1 cellular context compared by ENCODE assay signal in the genomic region with DNA sequence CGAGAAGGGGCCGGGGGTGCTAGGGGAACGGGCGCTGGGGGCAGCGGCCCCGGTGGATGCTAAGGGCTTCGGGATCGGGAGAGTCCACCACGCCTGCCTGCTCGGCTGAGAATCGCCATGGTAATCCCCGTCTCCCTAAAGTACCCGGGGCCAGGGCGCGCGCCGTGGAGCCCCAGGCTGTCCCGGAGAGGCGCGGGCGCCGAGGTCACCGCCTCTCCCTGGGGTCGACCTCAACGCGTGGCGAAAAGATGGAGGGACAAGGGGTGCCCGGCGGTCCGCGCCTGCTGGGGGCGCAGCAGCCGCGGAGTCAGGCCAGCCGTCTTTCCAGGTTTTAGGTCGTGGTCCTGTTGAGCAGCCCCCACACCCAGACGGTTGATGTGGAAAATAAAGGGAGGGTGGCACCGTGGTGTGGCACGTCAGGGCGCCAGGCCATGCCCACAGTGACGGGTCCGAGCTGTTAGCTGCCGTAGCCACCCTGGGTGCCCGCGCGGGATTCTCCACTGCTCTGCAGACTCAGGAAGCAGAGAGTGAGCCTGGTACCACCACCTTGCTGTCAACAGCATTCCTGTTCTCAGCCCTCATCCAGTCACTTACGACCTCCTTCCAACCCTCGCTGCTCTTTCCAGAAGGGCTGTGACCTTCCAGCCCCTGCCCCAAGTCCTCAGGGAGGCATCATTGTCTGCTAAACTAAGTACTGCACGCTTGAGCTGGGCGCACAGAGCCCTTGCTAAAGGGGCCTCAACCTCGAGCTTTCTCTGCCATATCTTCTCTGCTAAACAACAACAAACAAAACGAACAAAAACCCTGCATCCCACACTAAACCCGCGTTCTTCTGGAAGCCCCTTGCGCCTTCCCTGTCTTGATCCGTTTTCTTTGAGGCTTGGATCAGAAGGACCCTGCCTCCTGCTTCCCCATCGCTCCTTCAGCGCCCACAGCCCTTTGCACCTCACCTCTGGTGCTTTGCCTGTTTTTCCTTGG.
TF ChIP-seq lines count a peak whose summit lies in the region.

No MANE protein-coding gene starts in this region.

TF ChIP-seq in GM23338, 12 proteins besides CTCF, POLR2A, EP300 and RAD21 (continued from another document):
- TF ChIP-seq, protein P1, sequence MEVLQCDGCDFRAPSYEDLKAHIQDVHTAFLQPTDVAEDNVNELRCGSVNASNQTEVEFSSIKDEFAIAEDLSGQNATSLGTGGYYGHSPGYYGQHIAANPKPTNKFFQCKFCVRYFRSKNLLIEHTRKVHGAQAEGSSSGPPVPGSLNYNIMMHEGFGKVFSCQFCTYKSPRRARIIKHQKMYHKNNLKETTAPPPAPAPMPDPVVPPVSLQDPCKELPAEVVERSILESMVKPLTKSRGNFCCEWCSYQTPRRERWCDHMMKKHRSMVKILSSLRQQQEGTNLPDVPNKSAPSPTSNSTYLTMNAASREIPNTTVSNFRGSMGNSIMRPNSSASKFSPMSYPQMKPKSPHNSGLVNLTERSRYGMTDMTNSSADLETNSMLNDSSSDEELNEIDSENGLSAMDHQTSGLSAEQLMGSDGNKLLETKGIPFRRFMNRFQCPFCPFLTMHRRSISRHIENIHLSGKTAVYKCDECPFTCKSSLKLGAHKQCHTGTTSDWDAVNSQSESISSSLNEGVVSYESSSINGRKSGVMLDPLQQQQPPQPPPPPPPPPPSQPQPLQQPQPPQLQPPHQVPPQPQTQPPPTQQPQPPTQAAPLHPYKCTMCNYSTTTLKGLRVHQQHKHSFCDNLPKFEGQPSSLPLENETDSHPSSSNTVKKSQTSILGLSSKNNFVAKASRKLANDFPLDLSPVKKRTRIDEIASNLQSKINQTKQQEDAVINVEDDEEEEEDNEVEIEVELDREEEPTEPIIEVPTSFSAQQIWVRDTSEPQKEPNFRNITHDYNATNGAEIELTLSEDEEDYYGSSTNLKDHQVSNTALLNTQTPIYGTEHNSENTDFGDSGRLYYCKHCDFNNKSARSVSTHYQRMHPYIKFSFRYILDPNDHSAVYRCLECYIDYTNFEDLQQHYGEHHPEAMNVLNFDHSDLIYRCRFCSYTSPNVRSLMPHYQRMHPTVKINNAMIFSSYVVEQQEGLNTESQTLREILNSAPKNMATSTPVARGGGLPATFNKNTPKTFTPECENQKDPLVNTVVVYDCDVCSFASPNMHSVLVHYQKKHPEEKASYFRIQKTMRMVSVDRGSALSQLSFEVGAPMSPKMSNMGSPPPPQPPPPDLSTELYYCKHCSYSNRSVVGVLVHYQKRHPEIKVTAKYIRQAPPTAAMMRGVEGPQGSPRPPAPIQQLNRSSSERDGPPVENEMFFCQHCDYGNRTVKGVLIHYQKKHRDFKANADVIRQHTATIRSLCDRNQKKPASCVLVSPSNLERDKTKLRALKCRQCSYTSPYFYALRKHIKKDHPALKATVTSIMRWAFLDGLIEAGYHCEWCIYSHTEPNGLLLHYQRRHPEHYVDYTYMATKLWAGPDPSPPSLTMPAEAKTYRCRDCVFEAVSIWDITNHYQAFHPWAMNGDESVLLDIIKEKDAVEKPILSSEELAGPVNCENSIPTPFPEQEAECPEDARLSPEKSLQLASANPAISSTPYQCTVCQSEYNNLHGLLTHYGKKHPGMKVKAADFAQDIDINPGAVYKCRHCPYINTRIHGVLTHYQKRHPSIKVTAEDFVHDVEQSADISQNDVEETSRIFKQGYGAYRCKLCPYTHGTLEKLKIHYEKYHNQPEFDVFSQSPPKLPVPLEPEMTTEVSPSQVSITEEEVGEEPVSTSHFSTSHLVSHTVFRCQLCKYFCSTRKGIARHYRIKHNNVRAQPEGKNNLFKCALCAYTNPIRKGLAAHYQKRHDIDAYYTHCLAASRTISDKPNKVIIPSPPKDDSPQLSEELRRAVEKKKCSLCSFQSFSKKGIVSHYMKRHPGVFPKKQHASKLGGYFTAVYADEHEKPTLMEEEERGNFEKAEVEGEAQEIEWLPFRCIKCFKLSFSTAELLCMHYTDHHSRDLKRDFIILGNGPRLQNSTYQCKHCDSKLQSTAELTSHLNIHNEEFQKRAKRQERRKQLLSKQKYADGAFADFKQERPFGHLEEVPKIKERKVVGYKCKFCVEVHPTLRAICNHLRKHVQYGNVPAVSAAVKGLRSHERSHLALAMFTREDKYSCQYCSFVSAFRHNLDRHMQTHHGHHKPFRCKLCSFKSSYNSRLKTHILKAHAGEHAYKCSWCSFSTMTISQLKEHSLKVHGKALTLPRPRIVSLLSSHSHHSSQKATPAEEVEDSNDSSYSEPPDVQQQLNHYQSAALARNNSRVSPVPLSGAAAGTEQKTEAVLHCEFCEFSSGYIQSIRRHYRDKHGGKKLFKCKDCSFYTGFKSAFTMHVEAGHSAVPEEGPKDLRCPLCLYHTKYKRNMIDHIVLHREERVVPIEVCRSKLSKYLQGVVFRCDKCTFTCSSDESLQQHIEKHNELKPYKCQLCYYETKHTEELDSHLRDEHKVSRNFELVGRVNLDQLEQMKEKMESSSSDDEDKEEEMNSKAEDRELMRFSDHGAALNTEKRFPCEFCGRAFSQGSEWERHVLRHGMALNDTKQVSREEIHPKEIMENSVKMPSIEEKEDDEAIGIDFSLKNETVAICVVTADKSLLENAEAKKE (CRISPR knock-in tag; IDR thresholded peaks at IDR 0.05) = no peak
- TF ChIP-seq NANOG (IDR thresholded peaks at IDR 0.05; ENCODE audit: borderline replicate concordance) (no peak), POLR2AphosphoS5 (IDR thresholded peaks at IDR 0.05; ENCODE audit: low read depth) (no peak)
- TF ChIP-seq, protein P2, sequence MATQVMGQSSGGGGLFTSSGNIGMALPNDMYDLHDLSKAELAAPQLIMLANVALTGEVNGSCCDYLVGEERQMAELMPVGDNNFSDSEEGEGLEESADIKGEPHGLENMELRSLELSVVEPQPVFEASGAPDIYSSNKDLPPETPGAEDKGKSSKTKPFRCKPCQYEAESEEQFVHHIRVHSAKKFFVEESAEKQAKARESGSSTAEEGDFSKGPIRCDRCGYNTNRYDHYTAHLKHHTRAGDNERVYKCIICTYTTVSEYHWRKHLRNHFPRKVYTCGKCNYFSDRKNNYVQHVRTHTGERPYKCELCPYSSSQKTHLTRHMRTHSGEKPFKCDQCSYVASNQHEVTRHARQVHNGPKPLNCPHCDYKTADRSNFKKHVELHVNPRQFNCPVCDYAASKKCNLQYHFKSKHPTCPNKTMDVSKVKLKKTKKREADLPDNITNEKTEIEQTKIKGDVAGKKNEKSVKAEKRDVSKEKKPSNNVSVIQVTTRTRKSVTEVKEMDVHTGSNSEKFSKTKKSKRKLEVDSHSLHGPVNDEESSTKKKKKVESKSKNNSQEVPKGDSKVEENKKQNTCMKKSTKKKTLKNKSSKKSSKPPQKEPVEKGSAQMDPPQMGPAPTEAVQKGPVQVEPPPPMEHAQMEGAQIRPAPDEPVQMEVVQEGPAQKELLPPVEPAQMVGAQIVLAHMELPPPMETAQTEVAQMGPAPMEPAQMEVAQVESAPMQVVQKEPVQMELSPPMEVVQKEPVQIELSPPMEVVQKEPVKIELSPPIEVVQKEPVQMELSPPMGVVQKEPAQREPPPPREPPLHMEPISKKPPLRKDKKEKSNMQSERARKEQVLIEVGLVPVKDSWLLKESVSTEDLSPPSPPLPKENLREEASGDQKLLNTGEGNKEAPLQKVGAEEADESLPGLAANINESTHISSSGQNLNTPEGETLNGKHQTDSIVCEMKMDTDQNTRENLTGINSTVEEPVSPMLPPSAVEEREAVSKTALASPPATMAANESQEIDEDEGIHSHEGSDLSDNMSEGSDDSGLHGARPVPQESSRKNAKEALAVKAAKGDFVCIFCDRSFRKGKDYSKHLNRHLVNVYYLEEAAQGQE (IDR thresholded peaks at IDR 0.05; ENCODE audit: unreplicated experiment) = no peak
TF ChIP-seq in GM23338: peak in this region for 1.
